ENCODE assay signal across 6 cellular contexts in genomic region chr16:31141489-31142108, GRCh38. TPM values are rescaled to one million over a fixed set of nuclear protein-coding genes. Genes with fewer than 3 reads are reported as not detected.
DNase-seq lines count a peak whose midpoint lies in the region; ATAC-seq and TF ChIP-seq lines count a peak whose summit lies in the region.

No MANE protein-coding gene starts in this region.

- TF ChIP-seq POLR2A in thyroid gland (IDR thresholded peaks at IDR 0.05), result no peak

- WGBS in thyroid gland, 2 donors, result 17 to 18% methylated on average over 8 of the region's 10 CpGs

- DNase-seq in GM03348 (ENCODE audit: low spot score) (peak; percentile 46), SJCRH30 (no peak), left cardiac atrium (no peak), thyroid gland (peak; percentile 55 to 59), retina (no peak)

- H3K4me1 ChIP-seq in SJCRH30 (peaks cover 4% of the 10 kb centered on the region), thyroid gland (peaks cover 21 to 36% of the 10 kb centered on the region in 2 donors)

- H3K4me3 ChIP-seq in SJCRH30 (peak overlapping the region; percentile 49), thyroid gland (replicated peaks in 1 of 3) (peak overlapping the region in 1 of 3 donors; percentile 6)

- ATAC-seq in left cardiac atrium (peak; percentile 1 to 2), GM18861 (IDR thresholded peaks at IDR 0.05; ENCODE audit: unreplicated experiment) (no peak)

- H3K9me3 ChIP-seq in SJCRH30 (replicated peaks) (no peaks in the 10 kb centered on the region), thyroid gland (no peaks in the 10 kb centered on the region)

- H3K27me3 ChIP-seq in SJCRH30 (no peaks in the 10 kb centered on the region), thyroid gland (no peaks in the 10 kb centered on the region)

- no peak for TF ChIP-seq CTCF in thyroid gland (IDR thresholded peaks at IDR 0.05)

- intact Hi-C loops in left cardiac atrium (cut with DNase I), result loop anchor here in 1 of 2 donors (1.0 to 5.0 kb wide), 3 partner anchors 23 to 154 kb away; partner anchors contain the start of genes BCKDK and HSD3B7
- intact Hi-C loops in thyroid gland (cut with DNase I), result loop anchor here (10.0 kb wide), 1 partner anchor 157 kb away; the partner anchor contains the start of gene HSD3B7

- H3K36me3 ChIP-seq in SJCRH30 (no peaks in the 10 kb centered on the region), thyroid gland (no peaks in the 10 kb centered on the region)

- no peak overlapping the region for H3K27ac ChIP-seq in SJCRH30
- H3K27ac ChIP-seq in thyroid gland, result peak overlapping the region; percentile 79 to 87 (median 86)

RNA-seq across cellular contexts. Expression of gene PRSS8, which starts 6.1 kb away (rescaled TPM):
- not detected in 2 replicates for total RNA-seq in SJCRH30 (2014; rRNA removed; shearing (Covaris generic))
- total RNA-seq in left cardiac atrium (under 1 TPM in 1 of 2 donors, not detected in 1; 0.21 TPM), thyroid gland (10 to 100 TPM; 42.1 to 89.9 (median 72.8) TPM)

RNA-seq across cellular contexts. Expression of gene PRSS36, which starts 8.3 kb away (rescaled TPM):
- 0.43 and 0.51 TPM in 2 replicates for total RNA-seq in SJCRH30 (2014; rRNA removed; shearing (Covaris generic))
- total RNA-seq in left cardiac atrium (1 to 10 TPM; 3.0 to 4.2 TPM), thyroid gland (1 to 10 TPM; 1.4 to 6.6 (median 3.0) TPM)

RNA-seq across cellular contexts. Expression of gene KAT8, which starts 24.1 kb away (rescaled TPM):
- 38.0 and 42.6 TPM in 2 replicates for total RNA-seq in SJCRH30 (2014; rRNA removed; shearing (Covaris generic))
- 10 to 100 TPM; 57.3 to 74.1 TPM for total RNA-seq in left cardiac atrium
- 100 to 1,000 TPM in 3 of 4 donors, 10 to 100 TPM in 1; 90.0 to 121 (median 113) TPM for total RNA-seq in thyroid gland

RNA-seq across cellular contexts. Expression of gene BCKDK, which starts 33.4 kb away (rescaled TPM):
- total RNA-seq in SJCRH30 (2014; rRNA removed; shearing (Covaris generic)), result 31.2 and 31.8 TPM in 2 replicates
- total RNA-seq in left cardiac atrium (10 to 100 TPM; 43.4 to 46.4 TPM), thyroid gland (10 to 100 TPM; 30.1 to 52.0 (median 40.5) TPM)

RNA-seq across cellular contexts. Expression of gene FUS, which starts 38.3 kb away (rescaled TPM):
- 92.1 and 111 TPM in 2 replicates for total RNA-seq in SJCRH30 (2014; rRNA removed; shearing (Covaris generic))
- total RNA-seq in left cardiac atrium (100 to 1,000 TPM in 1 of 2 donors, 10 to 100 TPM in 1; 99.5 to 192 TPM), thyroid gland (10 to 100 TPM; 41.7 to 88.5 (median 70.5) TPM)

Comparison
In these comparisons a context has a peak if more than half of its experiments do, and no peak if none do; other contexts are left out.
1. DNase-seq: peak in GM03348 (single experiment) and thyroid gland (2 of 2); none in SJCRH30 (0 of 2), left cardiac atrium (single experiment) and retina (single experiment).
2. RNA of gene PRSS8, which starts 6.1 kb away (total RNA-seq): 42.1 to 89.9 TPM in thyroid gland; 0.21 TPM in left cardiac atrium and not detected in SJCRH30; every median in the first group is over 10 times any median in the second.